ENCODE assay signal across 1 cellular context in the genomic region with DNA sequence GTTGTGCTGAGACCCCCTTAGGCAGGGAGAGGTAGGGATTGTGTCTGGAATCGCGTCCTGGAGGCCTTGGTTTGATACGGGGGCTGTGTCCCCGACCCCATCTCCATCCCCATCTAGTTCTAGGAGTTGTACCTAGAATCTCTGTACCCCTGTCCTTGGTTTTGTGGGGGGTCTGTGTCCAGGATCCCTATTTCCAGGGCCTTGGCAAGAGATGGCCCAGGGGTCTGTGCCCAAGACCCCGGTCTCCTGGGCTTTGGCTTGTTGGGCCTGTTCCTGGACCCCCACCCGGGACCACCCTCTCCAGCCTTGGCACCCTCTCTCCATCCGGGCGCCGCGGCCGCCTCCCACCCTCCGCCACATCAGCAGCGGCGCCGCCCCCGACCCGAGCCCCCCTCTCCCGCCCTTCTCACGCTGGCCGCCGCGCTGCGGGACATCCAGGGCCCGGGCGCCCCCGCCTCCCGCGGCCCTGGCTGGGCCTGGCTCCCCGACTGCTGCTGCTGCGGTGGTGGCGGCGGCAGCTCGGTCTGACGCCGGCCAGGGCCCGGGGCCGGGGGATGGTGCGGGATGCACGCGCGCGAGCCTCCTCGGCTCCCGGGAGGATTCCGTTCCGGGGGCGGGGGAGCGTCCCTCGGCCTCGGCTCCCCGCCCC.
A peak's percentile ranks its signal among the peaks of the same experiment; 100 is the strongest.
TF ChIP-seq lines count a peak whose summit lies in the region.

A gene (minus strand): TSS at position 602 of the 649 bp plus-strand sequence. CDS start 168 bp downstream, at position 434.

TF ChIP-seq in K562, 482 proteins besides CTCF, POLR2A, EP300 and RAD21 (continued from another document and continues in another):
- TF ChIP-seq RCOR1 (IDR thresholded peaks at IDR 0.05; ENCODE audit: borderline replicate concordance in 1 of 2, low read depth in 2 of 2, low read length in 2 of 2) (no peak), SIN3A (IDR thresholded peaks at IDR 0.05; ENCODE audit: borderline replicate concordance in 2 of 2, control insufficient read depth in 1 of 2, low read depth in 2 of 2, low read length in 2 of 2) (peak in 1 of 2 experiments; percentile 33; a peak in 1 of 4 replicates), ZFP1 (CRISPR knock-in tag; IDR thresholded peaks at IDR 0.05) (no peak), TEAD1 (CRISPR knock-in tag; IDR thresholded peaks at IDR 0.05) (no peak), NFIC (IDR thresholded peaks at IDR 0.05) (no peak), NFE2L1 (tag; IDR thresholded peaks at IDR 0.05; ENCODE audit: borderline replicate concordance, low read depth) (no peak), STAG1 (CRISPR knock-in tag; IDR thresholded peaks at IDR 0.05; ENCODE audit: borderline replicate concordance) (0 out of 2 replicates have a peak, but pooled peaks have one; percentile 14), CAMTA2 (CRISPR knock-in tag; conservative IDR thresholded peaks at IDR 0.05) (no peak), GATAD2B (IDR thresholded peaks at IDR 0.05; ENCODE audit: borderline replicate concordance) (no peak), HMG20B (CRISPR knock-in tag; IDR thresholded peaks at IDR 0.05) (no peak), RBM25 (IDR thresholded peaks at IDR 0.05; ENCODE audit: low read depth, low read length, severe bottlenecking) (no peak), ESRRA (IDR thresholded peaks at IDR 0.05; ENCODE audit: borderline replicate concordance, low read depth) (no peak; the same call in 1 of the 2 replicates), CBX3 (IDR thresholded peaks at IDR 0.05; ENCODE audit: borderline replicate concordance in 1 of 2, low read length in 2 of 2) (no peak), ZNF408 (CRISPR knock-in tag; IDR thresholded peaks at IDR 0.05; ENCODE audit: low read depth) (no peak), HSF4 (CRISPR knock-in tag; IDR thresholded peaks at IDR 0.05; ENCODE audit: borderline replicate concordance) (no peak), POLR3G (IDR thresholded peaks at IDR 0.05; ENCODE audit: extremely low read depth, insufficient read length, insufficient replicate concordance) (no peak)
- TF ChIP-seq, protein P1, sequence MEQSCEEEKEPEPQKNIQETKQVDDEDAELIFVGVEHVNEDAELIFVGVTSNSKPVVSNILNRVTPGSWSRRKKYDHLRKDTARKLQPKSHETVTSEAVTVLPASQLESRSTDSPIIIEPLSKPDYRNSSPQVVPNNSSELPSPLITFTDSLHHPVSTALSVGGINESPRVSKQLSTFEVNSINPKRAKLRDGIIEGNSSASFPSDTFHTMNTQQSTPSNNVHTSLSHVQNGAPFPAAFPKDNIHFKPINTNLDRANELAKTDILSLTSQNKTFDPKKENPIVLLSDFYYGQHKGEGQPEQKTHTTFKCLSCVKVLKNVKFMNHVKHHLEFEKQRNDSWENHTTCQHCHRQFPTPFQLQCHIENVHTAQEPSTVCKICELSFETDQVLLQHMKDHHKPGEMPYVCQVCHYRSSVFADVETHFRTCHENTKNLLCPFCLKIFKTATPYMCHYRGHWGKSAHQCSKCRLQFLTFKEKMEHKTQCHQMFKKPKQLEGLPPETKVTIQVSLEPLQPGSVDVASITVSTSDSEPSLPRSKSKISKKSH (CRISPR knock-in tag; IDR thresholded peaks at IDR 0.05), result no peak
- TF ChIP-seq, protein P2, sequence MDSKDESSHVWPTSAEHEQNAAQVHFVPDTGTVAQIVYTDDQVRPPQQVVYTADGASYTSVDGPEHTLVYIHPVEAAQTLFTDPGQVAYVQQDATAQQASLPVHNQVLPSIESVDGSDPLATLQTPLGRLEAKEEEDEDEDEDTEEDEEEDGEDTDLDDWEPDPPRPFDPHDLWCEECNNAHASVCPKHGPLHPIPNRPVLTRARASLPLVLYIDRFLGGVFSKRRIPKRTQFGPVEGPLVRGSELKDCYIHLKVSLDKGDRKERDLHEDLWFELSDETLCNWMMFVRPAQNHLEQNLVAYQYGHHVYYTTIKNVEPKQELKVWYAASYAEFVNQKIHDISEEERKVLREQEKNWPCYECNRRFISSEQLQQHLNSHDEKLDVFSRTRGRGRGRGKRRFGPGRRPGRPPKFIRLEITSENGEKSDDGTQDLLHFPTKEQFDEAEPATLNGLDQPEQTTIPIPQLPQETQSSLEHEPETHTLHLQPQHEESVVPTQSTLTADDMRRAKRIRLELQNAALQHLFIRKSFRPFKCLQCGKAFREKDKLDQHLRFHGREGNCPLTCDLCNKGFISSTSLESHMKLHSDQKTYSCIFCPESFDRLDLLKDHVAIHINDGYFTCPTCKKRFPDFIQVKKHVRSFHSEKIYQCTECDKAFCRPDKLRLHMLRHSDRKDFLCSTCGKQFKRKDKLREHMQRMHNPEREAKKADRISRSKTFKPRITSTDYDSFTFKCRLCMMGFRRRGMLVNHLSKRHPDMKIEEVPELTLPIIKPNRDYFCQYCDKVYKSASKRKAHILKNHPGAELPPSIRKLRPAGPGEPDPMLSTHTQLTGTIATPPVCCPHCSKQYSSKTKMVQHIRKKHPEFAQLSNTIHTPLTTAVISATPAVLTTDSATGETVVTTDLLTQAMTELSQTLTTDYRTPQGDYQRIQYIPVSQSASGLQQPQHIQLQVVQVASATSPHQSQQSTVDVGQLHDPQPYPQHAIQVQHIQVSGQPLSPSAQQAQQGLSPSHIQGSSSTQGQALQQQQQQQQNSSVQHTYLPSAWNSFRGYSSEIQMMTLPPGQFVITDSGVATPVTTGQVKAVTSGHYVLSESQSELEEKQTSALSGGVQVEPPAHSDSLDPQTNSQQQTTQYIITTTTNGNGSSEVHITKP (IDR thresholded peaks at IDR 0.05; ENCODE audit: partially characterized antibody), result no peak
- TF ChIP-seq, protein P3, sequence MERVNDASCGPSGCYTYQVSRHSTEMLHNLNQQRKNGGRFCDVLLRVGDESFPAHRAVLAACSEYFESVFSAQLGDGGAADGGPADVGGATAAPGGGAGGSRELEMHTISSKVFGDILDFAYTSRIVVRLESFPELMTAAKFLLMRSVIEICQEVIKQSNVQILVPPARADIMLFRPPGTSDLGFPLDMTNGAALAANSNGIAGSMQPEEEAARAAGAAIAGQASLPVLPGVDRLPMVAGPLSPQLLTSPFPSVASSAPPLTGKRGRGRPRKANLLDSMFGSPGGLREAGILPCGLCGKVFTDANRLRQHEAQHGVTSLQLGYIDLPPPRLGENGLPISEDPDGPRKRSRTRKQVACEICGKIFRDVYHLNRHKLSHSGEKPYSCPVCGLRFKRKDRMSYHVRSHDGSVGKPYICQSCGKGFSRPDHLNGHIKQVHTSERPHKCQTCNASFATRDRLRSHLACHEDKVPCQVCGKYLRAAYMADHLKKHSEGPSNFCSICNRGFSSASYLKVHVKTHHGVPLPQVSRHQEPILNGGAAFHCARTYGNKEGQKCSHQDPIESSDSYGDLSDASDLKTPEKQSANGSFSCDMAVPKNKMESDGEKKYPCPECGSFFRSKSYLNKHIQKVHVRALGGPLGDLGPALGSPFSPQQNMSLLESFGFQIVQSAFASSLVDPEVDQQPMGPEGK (CRISPR knock-in tag; IDR thresholded peaks at IDR 0.05; ENCODE audit: borderline replicate concordance), result no peak
- TF ChIP-seq, protein P4, sequence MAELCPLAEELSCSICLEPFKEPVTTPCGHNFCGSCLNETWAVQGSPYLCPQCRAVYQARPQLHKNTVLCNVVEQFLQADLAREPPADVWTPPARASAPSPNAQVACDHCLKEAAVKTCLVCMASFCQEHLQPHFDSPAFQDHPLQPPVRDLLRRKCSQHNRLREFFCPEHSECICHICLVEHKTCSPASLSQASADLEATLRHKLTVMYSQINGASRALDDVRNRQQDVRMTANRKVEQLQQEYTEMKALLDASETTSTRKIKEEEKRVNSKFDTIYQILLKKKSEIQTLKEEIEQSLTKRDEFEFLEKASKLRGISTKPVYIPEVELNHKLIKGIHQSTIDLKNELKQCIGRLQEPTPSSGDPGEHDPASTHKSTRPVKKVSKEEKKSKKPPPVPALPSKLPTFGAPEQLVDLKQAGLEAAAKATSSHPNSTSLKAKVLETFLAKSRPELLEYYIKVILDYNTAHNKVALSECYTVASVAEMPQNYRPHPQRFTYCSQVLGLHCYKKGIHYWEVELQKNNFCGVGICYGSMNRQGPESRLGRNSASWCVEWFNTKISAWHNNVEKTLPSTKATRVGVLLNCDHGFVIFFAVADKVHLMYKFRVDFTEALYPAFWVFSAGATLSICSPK (IDR thresholded peaks at IDR 0.05; ENCODE audit: borderline replicate concordance), result no peak
- TF ChIP-seq, protein P5, sequence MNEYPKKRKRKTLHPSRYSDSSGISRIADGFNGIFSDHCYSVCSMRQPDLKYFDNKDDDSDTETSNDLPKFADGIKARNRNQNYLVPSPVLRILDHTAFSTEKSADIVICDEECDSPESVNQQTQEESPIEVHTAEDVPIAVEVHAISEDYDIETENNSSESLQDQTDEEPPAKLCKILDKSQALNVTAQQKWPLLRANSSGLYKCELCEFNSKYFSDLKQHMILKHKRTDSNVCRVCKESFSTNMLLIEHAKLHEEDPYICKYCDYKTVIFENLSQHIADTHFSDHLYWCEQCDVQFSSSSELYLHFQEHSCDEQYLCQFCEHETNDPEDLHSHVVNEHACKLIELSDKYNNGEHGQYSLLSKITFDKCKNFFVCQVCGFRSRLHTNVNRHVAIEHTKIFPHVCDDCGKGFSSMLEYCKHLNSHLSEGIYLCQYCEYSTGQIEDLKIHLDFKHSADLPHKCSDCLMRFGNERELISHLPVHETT (CRISPR knock-in tag; conservative IDR thresholded peaks at IDR 0.05 in 1 of 2, IDR thresholded peaks at IDR 0.05 in 1 of 2), result 0 out of 4 replicates have a peak, but pooled peaks of 1 of the 2 experiments have one; percentile 6
- TF ChIP-seq, protein P6, sequence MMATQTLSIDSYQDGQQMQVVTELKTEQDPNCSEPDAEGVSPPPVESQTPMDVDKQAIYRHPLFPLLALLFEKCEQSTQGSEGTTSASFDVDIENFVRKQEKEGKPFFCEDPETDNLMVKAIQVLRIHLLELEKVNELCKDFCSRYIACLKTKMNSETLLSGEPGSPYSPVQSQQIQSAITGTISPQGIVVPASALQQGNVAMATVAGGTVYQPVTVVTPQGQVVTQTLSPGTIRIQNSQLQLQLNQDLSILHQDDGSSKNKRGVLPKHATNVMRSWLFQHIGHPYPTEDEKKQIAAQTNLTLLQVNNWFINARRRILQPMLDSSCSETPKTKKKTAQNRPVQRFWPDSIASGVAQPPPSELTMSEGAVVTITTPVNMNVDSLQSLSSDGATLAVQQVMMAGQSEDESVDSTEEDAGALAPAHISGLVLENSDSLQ (IDR thresholded peaks at IDR 0.05), result no peak
- TF ChIP-seq, protein P7, sequence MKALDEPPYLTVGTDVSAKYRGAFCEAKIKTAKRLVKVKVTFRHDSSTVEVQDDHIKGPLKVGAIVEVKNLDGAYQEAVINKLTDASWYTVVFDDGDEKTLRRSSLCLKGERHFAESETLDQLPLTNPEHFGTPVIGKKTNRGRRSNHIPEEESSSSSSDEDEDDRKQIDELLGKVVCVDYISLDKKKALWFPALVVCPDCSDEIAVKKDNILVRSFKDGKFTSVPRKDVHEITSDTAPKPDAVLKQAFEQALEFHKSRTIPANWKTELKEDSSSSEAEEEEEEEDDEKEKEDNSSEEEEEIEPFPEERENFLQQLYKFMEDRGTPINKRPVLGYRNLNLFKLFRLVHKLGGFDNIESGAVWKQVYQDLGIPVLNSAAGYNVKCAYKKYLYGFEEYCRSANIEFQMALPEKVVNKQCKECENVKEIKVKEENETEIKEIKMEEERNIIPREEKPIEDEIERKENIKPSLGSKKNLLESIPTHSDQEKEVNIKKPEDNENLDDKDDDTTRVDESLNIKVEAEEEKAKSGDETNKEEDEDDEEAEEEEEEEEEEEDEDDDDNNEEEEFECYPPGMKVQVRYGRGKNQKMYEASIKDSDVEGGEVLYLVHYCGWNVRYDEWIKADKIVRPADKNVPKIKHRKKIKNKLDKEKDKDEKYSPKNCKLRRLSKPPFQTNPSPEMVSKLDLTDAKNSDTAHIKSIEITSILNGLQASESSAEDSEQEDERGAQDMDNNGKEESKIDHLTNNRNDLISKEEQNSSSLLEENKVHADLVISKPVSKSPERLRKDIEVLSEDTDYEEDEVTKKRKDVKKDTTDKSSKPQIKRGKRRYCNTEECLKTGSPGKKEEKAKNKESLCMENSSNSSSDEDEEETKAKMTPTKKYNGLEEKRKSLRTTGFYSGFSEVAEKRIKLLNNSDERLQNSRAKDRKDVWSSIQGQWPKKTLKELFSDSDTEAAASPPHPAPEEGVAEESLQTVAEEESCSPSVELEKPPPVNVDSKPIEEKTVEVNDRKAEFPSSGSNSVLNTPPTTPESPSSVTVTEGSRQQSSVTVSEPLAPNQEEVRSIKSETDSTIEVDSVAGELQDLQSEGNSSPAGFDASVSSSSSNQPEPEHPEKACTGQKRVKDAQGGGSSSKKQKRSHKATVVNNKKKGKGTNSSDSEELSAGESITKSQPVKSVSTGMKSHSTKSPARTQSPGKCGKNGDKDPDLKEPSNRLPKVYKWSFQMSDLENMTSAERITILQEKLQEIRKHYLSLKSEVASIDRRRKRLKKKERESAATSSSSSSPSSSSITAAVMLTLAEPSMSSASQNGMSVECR (CRISPR knock-in tag; IDR thresholded peaks at IDR 0.05), result peak; percentile 45; the same call in 1 of the 2 replicates
- TF ChIP-seq, protein P8, sequence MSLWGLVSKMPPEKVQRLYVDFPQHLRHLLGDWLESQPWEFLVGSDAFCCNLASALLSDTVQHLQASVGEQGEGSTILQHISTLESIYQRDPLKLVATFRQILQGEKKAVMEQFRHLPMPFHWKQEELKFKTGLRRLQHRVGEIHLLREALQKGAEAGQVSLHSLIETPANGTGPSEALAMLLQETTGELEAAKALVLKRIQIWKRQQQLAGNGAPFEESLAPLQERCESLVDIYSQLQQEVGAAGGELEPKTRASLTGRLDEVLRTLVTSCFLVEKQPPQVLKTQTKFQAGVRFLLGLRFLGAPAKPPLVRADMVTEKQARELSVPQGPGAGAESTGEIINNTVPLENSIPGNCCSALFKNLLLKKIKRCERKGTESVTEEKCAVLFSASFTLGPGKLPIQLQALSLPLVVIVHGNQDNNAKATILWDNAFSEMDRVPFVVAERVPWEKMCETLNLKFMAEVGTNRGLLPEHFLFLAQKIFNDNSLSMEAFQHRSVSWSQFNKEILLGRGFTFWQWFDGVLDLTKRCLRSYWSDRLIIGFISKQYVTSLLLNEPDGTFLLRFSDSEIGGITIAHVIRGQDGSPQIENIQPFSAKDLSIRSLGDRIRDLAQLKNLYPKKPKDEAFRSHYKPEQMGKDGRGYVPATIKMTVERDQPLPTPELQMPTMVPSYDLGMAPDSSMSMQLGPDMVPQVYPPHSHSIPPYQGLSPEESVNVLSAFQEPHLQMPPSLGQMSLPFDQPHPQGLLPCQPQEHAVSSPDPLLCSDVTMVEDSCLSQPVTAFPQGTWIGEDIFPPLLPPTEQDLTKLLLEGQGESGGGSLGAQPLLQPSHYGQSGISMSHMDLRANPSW (CRISPR knock-in tag; IDR thresholded peaks at IDR 0.05), result no peak
- TF ChIP-seq, protein P9, sequence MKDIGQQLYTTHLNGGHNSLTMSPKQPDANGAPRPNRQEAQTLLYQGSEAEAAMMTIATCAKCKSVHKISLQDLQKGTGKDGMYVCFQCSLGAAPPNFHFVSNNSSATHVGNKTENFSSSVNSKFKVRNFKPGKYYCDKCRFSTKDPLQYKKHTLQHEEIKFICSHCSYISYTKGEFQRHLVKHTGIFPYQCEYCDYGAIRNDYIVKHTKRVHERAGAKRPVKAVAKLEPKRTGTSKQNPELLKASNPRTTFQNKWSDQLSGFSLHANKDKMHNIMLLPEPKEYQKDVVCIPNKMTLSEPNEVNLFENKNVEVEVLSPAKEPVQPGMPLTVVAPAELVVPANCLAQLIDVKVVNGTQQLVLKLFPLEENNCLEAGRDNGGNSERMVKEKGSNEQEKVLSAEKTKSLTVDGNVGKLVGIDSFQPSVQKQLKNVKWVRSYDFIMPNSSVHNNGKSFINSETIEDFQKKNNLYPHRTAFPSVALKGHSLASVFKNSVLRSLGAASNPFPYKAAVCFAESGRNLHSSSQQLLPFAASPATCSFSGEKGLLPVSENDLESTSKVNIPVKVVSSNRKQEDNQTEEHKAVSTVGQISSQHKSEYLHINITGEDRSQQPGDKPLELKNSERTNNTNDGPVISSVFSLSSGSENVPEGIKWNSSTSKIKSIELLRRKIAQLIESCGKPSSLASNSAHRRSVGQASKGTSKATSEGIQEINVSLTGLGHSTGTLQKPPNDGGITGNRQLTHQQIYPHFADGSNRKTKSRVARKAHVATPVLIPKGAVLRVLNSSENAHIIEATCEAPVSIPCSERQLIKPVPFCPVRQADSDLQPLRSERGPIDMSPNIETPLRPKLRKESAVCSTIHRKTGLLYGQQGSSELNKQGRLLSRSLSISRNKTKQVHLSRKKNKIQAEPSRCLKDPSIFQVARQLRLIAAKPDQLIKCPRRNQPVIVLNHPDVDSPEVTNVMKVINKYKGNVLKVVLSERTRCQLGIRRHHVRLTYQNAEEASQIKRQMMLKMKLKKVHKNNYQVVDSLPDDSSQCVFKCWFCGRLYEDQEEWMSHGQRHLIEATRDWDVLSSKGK (CRISPR knock-in tag; IDR thresholded peaks at IDR 0.05), result no peak
